Comparison of ENCODE assay signal across 28 cellular contexts in the genomic region with DNA sequence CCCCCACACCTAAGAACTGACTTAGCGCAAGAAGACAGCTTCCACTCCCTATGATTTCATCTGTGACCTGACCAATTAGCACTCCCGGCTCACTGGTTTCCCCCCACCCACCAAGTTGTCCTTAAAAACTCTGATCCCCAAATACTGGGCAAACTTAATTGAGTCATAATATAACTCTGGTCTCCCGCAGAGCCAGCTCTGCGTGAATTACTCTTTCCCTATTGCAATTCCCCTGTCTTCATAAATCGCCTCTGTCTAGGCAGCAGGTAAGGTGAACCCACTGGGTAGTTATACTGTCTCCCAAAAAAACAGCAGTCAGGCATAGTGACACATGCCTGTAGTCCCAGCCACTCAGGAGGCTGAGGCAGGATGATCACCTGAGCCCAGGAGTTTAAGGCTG.
"Had no signal": no experiment of that assay in that cellular context is flagged by ENCODE, and none has a peak within 500 bp of the region (broad histone marks: within the 10 kb centered on the region; RNA-seq: fewer than 3 reads in every experiment).

No MANE protein-coding gene starts in this region.

- DNase-seq: activated CD4-positive, alpha-beta memory T cell treated with anti-CD3 and anti-CD28 coated beads, Interleukin-2, amount 10 ng/mL, durations not matched to agents 7 days and 5 days; activated CD4-positive, alpha-beta T cell treated with anti-CD3 and anti-CD28 coated beads for 48 hours; activated gamma-delta T cell treated with Interleukin-2 at 50 U/mL for 16 hours; activated T-cell treated with anti-CD3 and anti-CD28 coated beads, Interleukin-2, amount 50 U/mL, for 4 hours; adrenal gland; aorta; cortex of kidney; foreskin fibroblast; head of caudate nucleus; hippocampal formation; kidney; midbrain; naive thymus-derived CD8-positive, alpha-beta T cell; stimulated activated CD4-positive, alpha-beta T cell treated with anti-CD3 and anti-CD28 coated beads, Interleukin-12 subunit alpha, Interleukin-12 subunit beta, amount 100 ng/mL, for 4 hours; stimulated activated CD4-positive, alpha-beta T cell treated with anti-CD3 and anti-CD28 coated beads, Interleukin-4, amount 100 ng/mL, for 1 hour; stimulated activated naive CD8-positive, alpha-beta T cell treated with anti-CD3 and anti-CD28 coated beads, Interleukin-15, amount 100 ng/mL, for 72 hours; T-helper 17 cell; T1000; thyroid gland; upper lobe of right lung; WERI-Rb-1 had no signal

- H3K9me3 Mint-ChIP-seq: activated CD4-positive, alpha-beta memory T cell treated with anti-CD3 and anti-CD28 coated beads, Interleukin-2, amount 10 ng/mL, durations not matched to agents 7 days and 5 days; activated naive CD4-positive, alpha-beta T cell treated with anti-CD3 and anti-CD28 coated beads, Interleukin-2, amount 50 U/mL, for 72 hours; activated T-cell treated with anti-CD3 and anti-CD28 coated beads, Interleukin-2, amount 50 U/mL, for 4 hours; activated T-helper 17 cell treated with anti-CD3 and anti-CD28 coated beads, Interleukin-2, amount 50 U/mL, for 72 hours; brain; naive thymus-derived CD8-positive, alpha-beta T cell; stimulated activated naive CD8-positive, alpha-beta T cell treated with anti-CD3 and anti-CD28 coated beads, Interleukin-15, amount 100 ng/mL, for 72 hours had no signal

- H3K36me3 Mint-ChIP-seq: activated naive CD4-positive, alpha-beta T cell treated with anti-CD3 and anti-CD28 coated beads, Interleukin-2, amount 50 U/mL, for 72 hours had no signal

- H3K27me3 Mint-ChIP-seq: activated CD4-positive, alpha-beta memory T cell treated with anti-CD3 and anti-CD28 coated beads, Interleukin-2, amount 10 ng/mL, durations not matched to agents 7 days and 5 days; brain; naive thymus-derived CD8-positive, alpha-beta T cell; stimulated activated naive CD8-positive, alpha-beta T cell treated with anti-CD3 and anti-CD28 coated beads, Interleukin-15, amount 100 ng/mL, for 72 hours had no signal

- H3K9me3 ChIP-seq: adrenal gland, neutrophil, thyroid gland, upper lobe of right lung had no signal

- H3K27ac ChIP-seq: neutrophil, thyroid gland, upper lobe of right lung, WERI-Rb-1 had no signal

- H3K27ac Mint-ChIP-seq: activated CD4-positive, alpha-beta memory T cell treated with anti-CD3 and anti-CD28 coated beads, Interleukin-2, amount 10 ng/mL, durations not matched to agents 7 days and 5 days; activated T-helper 17 cell treated with anti-CD3 and anti-CD28 coated beads, Interleukin-2, amount 50 U/mL, for 72 hours; brain; stimulated activated naive CD8-positive, alpha-beta T cell treated with anti-CD3 and anti-CD28 coated beads, Interleukin-15, amount 100 ng/mL, for 72 hours; T-helper 17 cell had no signal

- H3K27me3 ChIP-seq: adrenal gland, thyroid gland, upper lobe of right lung had no signal

- ATAC-seq: activated CD4-positive, CD25-positive, alpha-beta regulatory T cell treated with anti-CD3 and anti-CD28 coated beads, Interleukin-2, amount 50 U/mL, for 24 hours; activated naive CD4-positive, alpha-beta T cell treated with anti-CD3 and anti-CD28 coated beads, Interleukin-2, amount 50 U/mL, for 72 hours; activated T-cell treated with anti-CD3 and anti-CD28 coated beads, Interleukin-2, amount 50 U/mL, for 4 hours; activated T-helper 17 cell treated with anti-CD3 and anti-CD28 coated beads, Interleukin-2, amount 50 U/mL, for 72 hours; naive thymus-derived CD8-positive, alpha-beta T cell; sciatic nerve; stimulated activated naive CD8-positive, alpha-beta T cell treated with anti-CD3 and anti-CD28 coated beads, Interleukin-15, amount 100 ng/mL, for 72 hours; T-helper 17 cell; upper lobe of right lung had no signal

- H3K4me3 Mint-ChIP-seq: activated CD4-positive, alpha-beta memory T cell treated with anti-CD3 and anti-CD28 coated beads, Interleukin-2, amount 10 ng/mL, durations not matched to agents 7 days and 5 days; activated T-cell treated with anti-CD3 and anti-CD28 coated beads, Interleukin-2, amount 50 U/mL, for 4 hours; T-helper 17 cell had no signal

- H3K4me3 ChIP-seq: adrenal gland, skin epidermis, thyroid gland, upper lobe of right lung had no signal
